1 cellular context compared by ENCODE assay signal in the genomic region with DNA sequence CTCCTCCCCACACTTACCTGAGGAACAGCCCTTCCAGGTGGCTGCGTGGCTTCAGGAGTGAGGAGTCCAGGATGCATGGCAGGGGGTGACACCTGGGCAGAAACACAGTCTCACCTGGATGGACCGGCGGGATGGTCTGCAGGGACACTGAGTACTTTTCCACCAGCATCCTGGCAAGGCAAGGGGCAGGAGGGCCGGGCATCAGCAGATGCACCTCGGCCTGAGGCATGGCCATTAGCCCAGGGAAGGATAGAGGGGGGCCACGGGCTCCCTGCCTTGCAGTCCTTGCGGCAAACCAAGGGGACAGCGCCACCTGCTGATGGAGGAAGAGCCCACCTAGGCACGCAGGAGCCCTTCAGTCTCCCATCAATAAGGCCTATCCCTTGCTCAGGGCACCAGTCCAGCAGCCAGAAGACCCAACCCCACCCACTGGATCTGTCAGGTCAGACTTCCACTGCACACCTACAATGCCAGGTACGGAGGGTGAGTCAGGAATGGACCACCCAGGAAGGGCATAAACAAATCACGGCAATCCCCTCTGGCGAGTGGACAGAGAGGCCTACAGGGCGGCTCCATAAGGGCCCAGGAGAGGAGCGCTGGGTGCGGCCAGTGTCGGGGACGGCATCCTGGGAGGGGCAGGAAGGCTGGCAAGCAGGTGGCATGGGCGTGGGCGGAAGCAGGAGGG.
TF ChIP-seq lines count a peak whose summit lies in the region.

No MANE protein-coding gene starts in this region.

TF ChIP-seq in HepG2, 621 proteins besides CTCF, POLR2A, EP300 and RAD21 (continued from another document and continues in another):
- TF ChIP-seq NFYC (CRISPR knock-in tag; IDR thresholded peaks at IDR 0.05) (peak; percentile 49; the same call in 1 of the 2 replicates), MXD4 (CRISPR knock-in tag; IDR thresholded peaks at IDR 0.05) (no peak), ZNF737 (CRISPR knock-in tag; IDR thresholded peaks at IDR 0.05; ENCODE audit: borderline replicate concordance) (no peak), ZNF788 (CRISPR knock-in tag; IDR thresholded peaks at IDR 0.05; ENCODE audit: borderline replicate concordance) (no peak), ZNF569 (CRISPR knock-in tag; IDR thresholded peaks at IDR 0.05; ENCODE audit: borderline replicate concordance) (no peak), TGIF2 (CRISPR knock-in tag; IDR thresholded peaks at IDR 0.05) (peak; percentile 45; the same call in 1 of the 2 replicates), ZNF124 (CRISPR knock-in tag; IDR thresholded peaks at IDR 0.05) (no peak), ZFX (CRISPR knock-in tag; IDR thresholded peaks at IDR 0.05; ENCODE audit: low read depth) (peak; percentile 77), RFX1 (IDR thresholded peaks at IDR 0.05) (no peak), KAT2B (IDR thresholded peaks at IDR 0.05; ENCODE audit: borderline replicate concordance, low read depth, low read length) (no peak), ZNF598 (CRISPR knock-in tag; IDR thresholded peaks at IDR 0.05; ENCODE audit: borderline replicate concordance) (no peak), ZNF550 (CRISPR knock-in tag; IDR thresholded peaks at IDR 0.05; ENCODE audit: borderline replicate concordance) (0 out of 2 replicates have a peak, but pooled peaks have one; percentile 55), IKZF1 (IDR thresholded peaks at IDR 0.05) (no peak), ETV5 (CRISPR knock-in tag; IDR thresholded peaks at IDR 0.05; ENCODE audit: borderline replicate concordance) (peak; percentile 27; the same call in 1 of the 2 replicates), NFRKB (IDR thresholded peaks at IDR 0.05) (no peak), ZNF121 (CRISPR knock-in tag; IDR thresholded peaks at IDR 0.05) (no peak), SALL1 (CRISPR knock-in tag; IDR thresholded peaks at IDR 0.05) (peak; percentile 83), HNRNPLL (IDR thresholded peaks at IDR 0.05; ENCODE audit: low read depth, low read length, poor library complexity, severe bottlenecking) (peak; percentile 25), HNRNPH1 (optimal IDR thresholded peaks at IDR 0.05; ENCODE audit: low read depth, low read length) (no peak), NR2F2 (IDR thresholded peaks at IDR 0.05; ENCODE audit: borderline replicate concordance, low read depth) (no peak), TARDBP (CRISPR knock-in tag; IDR thresholded peaks at IDR 0.05) (0 out of 2 replicates have a peak, but pooled peaks have one; percentile 19), ELF1 (CRISPR knock-in tag; IDR thresholded peaks at IDR 0.05) (no peak), TAF1 (CRISPR knock-in tag; IDR thresholded peaks at IDR 0.05) (no peak), PHF8 (CRISPR knock-in tag; IDR thresholded peaks at IDR 0.05) (no peak), PRPF4 (IDR thresholded peaks at IDR 0.05; ENCODE audit: low read depth, low read length, poor library complexity, severe bottlenecking) (no peak), ZNF772 (CRISPR knock-in tag; IDR thresholded peaks at IDR 0.05) (no peak), ZFP90 (CRISPR knock-in tag; IDR thresholded peaks at IDR 0.05; ENCODE audit: borderline replicate concordance) (no peak), ZNF282 (IDR thresholded peaks at IDR 0.05; ENCODE audit: partially characterized antibody) (no peak), HNRNPK (IDR thresholded peaks at IDR 0.05; ENCODE audit: low read depth, low read length, poor library complexity, severe bottlenecking) (no peak), ZNF570 (CRISPR knock-in tag; IDR thresholded peaks at IDR 0.05; ENCODE audit: borderline replicate concordance) (no peak), SSRP1 (CRISPR knock-in tag; IDR thresholded peaks at IDR 0.05) (0 out of 2 replicates have a peak, but pooled peaks have one; percentile 42), ZNF703 (CRISPR knock-in tag; IDR thresholded peaks at IDR 0.05; ENCODE audit: borderline replicate concordance) (no peak), ZMYM4 (CRISPR knock-in tag; IDR thresholded peaks at IDR 0.05) (peak; percentile 49; the same call in 1 of the 2 replicates), ZNF260 (CRISPR knock-in tag; IDR thresholded peaks at IDR 0.05; ENCODE audit: borderline replicate concordance, low read depth) (no peak), ZNF225 (CRISPR knock-in tag; IDR thresholded peaks at IDR 0.05) (peak; percentile 59; the same call in 1 of the 2 replicates), ZNF337 (CRISPR knock-in tag; IDR thresholded peaks at IDR 0.05; ENCODE audit: borderline replicate concordance, low read depth) (no peak)
- TF ChIP-seq, protein P1, sequence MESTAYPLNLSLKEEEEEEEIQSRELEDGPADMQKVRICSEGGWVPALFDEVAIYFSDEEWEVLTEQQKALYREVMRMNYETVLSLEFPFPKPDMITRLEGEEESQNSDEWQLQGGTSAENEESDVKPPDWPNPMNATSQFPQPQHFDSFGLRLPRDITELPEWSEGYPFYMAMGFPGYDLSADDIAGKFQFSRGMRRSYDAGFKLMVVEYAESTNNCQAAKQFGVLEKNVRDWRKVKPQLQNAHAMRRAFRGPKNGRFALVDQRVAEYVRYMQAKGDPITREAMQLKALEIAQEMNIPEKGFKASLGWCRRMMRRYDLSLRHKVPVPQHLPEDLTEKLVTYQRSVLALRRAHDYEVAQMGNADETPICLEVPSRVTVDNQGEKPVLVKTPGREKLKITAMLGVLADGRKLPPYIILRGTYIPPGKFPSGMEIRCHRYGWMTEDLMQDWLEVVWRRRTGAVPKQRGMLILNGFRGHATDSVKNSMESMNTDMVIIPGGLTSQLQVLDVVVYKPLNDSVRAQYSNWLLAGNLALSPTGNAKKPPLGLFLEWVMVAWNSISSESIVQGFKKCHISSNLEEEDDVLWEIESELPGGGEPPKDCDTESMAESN (CRISPR knock-in tag; conservative IDR thresholded peaks at IDR 0.05) = peak; percentile 50; the same call in 1 of the 2 replicates
- TF ChIP-seq, protein P2, sequence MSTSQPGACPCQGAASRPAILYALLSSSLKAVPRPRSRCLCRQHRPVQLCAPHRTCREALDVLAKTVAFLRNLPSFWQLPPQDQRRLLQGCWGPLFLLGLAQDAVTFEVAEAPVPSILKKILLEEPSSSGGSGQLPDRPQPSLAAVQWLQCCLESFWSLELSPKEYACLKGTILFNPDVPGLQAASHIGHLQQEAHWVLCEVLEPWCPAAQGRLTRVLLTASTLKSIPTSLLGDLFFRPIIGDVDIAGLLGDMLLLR (CRISPR knock-in tag; IDR thresholded peaks at IDR 0.05) = 0 out of 2 replicates have a peak, but pooled peaks have one; percentile 34
- TF ChIP-seq, protein P3, sequence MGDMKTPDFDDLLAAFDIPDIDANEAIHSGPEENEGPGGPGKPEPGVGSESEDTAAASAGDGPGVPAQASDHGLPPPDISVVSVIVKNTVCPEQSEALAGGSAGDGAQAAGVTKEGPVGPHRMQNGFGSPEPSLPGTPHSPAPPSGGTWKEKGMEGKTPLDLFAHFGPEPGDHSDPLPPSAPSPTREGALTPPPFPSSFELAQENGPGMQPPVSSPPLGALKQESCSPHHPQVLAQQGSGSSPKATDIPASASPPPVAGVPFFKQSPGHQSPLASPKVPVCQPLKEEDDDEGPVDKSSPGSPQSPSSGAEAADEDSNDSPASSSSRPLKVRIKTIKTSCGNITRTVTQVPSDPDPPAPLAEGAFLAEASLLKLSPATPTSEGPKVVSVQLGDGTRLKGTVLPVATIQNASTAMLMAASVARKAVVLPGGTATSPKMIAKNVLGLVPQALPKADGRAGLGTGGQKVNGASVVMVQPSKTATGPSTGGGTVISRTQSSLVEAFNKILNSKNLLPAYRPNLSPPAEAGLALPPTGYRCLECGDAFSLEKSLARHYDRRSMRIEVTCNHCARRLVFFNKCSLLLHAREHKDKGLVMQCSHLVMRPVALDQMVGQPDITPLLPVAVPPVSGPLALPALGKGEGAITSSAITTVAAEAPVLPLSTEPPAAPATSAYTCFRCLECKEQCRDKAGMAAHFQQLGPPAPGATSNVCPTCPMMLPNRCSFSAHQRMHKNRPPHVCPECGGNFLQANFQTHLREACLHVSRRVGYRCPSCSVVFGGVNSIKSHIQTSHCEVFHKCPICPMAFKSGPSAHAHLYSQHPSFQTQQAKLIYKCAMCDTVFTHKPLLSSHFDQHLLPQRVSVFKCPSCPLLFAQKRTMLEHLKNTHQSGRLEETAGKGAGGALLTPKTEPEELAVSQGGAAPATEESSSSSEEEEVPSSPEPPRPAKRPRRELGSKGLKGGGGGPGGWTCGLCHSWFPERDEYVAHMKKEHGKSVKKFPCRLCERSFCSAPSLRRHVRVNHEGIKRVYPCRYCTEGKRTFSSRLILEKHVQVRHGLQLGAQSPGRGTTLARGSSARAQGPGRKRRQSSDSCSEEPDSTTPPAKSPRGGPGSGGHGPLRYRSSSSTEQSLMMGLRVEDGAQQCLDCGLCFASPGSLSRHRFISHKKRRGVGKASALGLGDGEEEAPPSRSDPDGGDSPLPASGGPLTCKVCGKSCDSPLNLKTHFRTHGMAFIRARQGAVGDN (CRISPR knock-in tag; IDR thresholded peaks at IDR 0.05) = peak; percentile 73
- TF ChIP-seq, protein P4, sequence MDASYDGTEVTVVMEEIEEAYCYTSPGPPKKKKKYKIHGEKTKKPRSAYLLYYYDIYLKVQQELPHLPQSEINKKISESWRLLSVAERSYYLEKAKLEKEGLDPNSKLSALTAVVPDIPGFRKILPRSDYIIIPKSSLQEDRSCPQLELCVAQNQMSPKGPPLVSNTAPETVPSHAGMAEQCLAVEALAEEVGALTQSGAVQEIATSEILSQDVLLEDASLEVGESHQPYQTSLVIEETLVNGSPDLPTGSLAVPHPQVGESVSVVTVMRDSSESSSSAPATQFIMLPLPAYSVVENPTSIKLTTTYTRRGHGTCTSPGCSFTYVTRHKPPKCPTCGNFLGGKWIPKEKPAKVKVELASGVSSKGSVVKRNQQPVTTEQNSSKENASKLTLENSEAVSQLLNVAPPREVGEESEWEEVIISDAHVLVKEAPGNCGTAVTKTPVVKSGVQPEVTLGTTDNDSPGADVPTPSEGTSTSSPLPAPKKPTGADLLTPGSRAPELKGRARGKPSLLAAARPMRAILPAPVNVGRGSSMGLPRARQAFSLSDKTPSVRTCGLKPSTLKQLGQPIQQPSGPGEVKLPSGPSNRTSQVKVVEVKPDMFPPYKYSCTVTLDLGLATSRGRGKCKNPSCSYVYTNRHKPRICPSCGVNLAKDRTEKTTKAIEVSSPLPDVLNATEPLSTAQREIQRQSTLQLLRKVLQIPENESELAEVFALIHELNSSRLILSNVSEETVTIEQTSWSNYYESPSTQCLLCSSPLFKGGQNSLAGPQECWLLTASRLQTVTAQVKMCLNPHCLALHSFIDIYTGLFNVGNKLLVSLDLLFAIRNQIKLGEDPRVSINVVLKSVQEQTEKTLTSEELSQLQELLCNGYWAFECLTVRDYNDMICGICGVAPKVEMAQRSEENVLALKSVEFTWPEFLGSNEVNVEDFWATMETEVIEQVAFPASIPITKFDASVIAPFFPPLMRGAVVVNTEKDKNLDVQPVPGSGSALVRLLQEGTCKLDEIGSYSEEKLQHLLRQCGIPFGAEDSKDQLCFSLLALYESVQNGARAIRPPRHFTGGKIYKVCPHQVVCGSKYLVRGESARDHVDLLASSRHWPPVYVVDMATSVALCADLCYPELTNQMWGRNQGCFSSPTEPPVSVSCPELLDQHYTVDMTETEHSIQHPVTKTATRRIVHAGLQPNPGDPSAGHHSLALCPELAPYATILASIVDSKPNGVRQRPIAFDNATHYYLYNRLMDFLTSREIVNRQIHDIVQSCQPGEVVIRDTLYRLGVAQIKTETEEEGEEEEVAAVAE (CRISPR knock-in tag; IDR thresholded peaks at IDR 0.05; ENCODE audit: borderline replicate concordance) = no peak
- TF ChIP-seq, protein P5, sequence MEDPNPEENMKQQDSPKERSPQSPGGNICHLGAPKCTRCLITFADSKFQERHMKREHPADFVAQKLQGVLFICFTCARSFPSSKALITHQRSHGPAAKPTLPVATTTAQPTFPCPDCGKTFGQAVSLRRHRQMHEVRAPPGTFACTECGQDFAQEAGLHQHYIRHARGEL (CRISPR knock-in tag; IDR thresholded peaks at IDR 0.05) = peak; percentile 65; the same call in 1 of the 2 replicates
- TF ChIP-seq, protein P6, sequence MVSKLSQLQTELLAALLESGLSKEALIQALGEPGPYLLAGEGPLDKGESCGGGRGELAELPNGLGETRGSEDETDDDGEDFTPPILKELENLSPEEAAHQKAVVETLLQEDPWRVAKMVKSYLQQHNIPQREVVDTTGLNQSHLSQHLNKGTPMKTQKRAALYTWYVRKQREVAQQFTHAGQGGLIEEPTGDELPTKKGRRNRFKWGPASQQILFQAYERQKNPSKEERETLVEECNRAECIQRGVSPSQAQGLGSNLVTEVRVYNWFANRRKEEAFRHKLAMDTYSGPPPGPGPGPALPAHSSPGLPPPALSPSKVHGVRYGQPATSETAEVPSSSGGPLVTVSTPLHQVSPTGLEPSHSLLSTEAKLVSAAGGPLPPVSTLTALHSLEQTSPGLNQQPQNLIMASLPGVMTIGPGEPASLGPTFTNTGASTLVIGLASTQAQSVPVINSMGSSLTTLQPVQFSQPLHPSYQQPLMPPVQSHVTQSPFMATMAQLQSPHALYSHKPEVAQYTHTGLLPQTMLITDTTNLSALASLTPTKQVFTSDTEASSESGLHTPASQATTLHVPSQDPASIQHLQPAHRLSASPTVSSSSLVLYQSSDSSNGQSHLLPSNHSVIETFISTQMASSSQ (IDR thresholded peaks at IDR 0.05; ENCODE audit: low read depth) = no peak
- TF ChIP-seq, protein P6 (CRISPR knock-in tag; IDR thresholded peaks at IDR 0.05; ENCODE audit: borderline replicate concordance) = 0 out of 2 replicates have a peak, but pooled peaks have one; percentile 15
- TF ChIP-seq, protein P7, sequence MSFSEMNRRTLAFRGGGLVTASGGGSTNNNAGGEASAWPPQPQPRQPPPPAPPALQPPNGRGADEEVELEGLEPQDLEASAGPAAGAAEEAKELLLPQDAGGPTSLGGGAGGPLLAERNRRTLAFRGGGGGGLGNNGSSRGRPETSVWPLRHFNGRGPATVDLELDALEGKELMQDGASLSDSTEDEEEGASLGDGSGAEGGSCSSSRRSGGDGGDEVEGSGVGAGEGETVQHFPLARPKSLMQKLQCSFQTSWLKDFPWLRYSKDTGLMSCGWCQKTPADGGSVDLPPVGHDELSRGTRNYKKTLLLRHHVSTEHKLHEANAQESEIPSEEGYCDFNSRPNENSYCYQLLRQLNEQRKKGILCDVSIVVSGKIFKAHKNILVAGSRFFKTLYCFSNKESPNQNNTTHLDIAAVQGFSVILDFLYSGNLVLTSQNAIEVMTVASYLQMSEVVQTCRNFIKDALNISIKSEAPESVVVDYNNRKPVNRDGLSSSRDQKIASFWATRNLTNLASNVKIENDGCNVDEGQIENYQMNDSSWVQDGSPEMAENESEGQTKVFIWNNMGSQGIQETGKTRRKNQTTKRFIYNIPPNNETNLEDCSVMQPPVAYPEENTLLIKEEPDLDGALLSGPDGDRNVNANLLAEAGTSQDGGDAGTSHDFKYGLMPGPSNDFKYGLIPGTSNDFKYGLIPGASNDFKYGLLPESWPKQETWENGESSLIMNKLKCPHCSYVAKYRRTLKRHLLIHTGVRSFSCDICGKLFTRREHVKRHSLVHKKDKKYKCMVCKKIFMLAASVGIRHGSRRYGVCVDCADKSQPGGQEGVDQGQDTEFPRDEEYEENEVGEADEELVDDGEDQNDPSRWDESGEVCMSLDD (CRISPR knock-in tag; IDR thresholded peaks at IDR 0.05; ENCODE audit: borderline replicate concordance) = no peak
